In genomic region chr19:12965812-12966135, GRCh38 we compare ENCODE assay signal across 11 cellular contexts. TPM values are rescaled to one million over a fixed set of nuclear protein-coding genes. Genes with fewer than 3 reads are reported as not detected.
A peak's percentile ranks its signal among the peaks of the same experiment; 100 is the strongest.
DNase-seq lines count a peak whose midpoint lies in the region; ATAC-seq and TF ChIP-seq lines count a peak whose summit lies in the region.
"Had no signal": no experiment of that assay in that cellular context is flagged by ENCODE, and none has a peak within 500 bp of the region (broad histone marks: within the 10 kb centered on the region; RNA-seq: fewer than 3 reads in every experiment).

No MANE protein-coding gene starts in this region.

- POLR2A ChIA-PET in CD8-positive, alpha-beta T cell (lab: Charles Lee), result interaction anchor here (0.6 to 1.8 kb wide), 14 partner anchors 9 to 241 kb away, joined by 3 to 8 read pairs (median 3); partner anchors contain the start of genes FARSA, GADD45GIP1 and GCDH

- peaks cover 2% of the 10 kb centered on the region for H3K27me3 Mint-ChIP-seq in CD8-positive, alpha-beta T cell (ENCODE audit: low read depth)

- H2BK5ac ChIP-seq in neuronal stem cell (ENCODE audit: low read length), result no peak overlapping the region

- TF ChIP-seq CTCF in CD8-positive, alpha-beta T cell (IDR thresholded peaks at IDR 0.05), result no peak
- TF ChIP-seq CTCF in MM.1S (IDR thresholded peaks at IDR 0.05; ENCODE audit: low read length), result no peak
- TF ChIP-seq CTCF in dorsolateral prefrontal cortex (IDR thresholded peaks at IDR 0.05 in 54 of 56, conservative IDR thresholded peaks at IDR 0.05 in 2 of 56; ENCODE audit: low read depth in 1 of 56, partially characterized antibody in 56 of 56), result no peak

- no peaks in the 10 kb centered on the region for H3K9me3 ChIP-seq in CD8-positive, alpha-beta T cell (ENCODE audit: low read length)
- no peaks in the 10 kb centered on the region for H3K9me3 ChIP-seq in MM.1S (replicated peaks; ENCODE audit: insufficient read depth, low read length)
- no peaks in the 10 kb centered on the region for H3K9me3 ChIP-seq in neuronal stem cell (replicated peaks in 1 of 2; ENCODE audit: control insufficient read depth in 2 of 2, insufficient read depth in 1 of 2, low read depth in 1 of 2, low read length in 2 of 2)

- H3K4ac ChIP-seq in neuronal stem cell (ENCODE audit: low read length), result no peak overlapping the region

- no peaks in the 10 kb centered on the region for H3K9me3 Mint-ChIP-seq in CD8-positive, alpha-beta T cell

- H4K8ac ChIP-seq in neuronal stem cell (ENCODE audit: low read depth, low read length), result no peak overlapping the region

- intact Hi-C loops in CD8-positive, alpha-beta T cell (cut with DNase I, micrococcal nuclease), result loop anchor here (1.0 kb wide), 3 partner anchors 8 to 80 kb away; partner anchors contain the start of genes GADD45GIP1 (in 1 of the 2) and RAD23A (in 1 of the 2)
- intact Hi-C loops in dorsolateral prefrontal cortex (cut with DNase I), result loop anchor here in 1 of 2 donors (2.0 kb wide), 1 partner anchor 75 kb away; the partner anchor contains the start of gene GCDH

- no peak overlapping the region for H4K91ac ChIP-seq in neuronal stem cell (ENCODE audit: low read depth, low read length, poor library complexity)

- H3F3A ChIP-seq in MM.1S (ENCODE audit: insufficient read depth, low read length), result no peaks in the 10 kb centered on the region

- no peak overlapping the region for H3K14ac ChIP-seq in neuronal stem cell (ENCODE audit: low read length)

- H3K4me2 ChIP-seq in MM.1S (ENCODE audit: low read depth, low read length) (peak overlapping the region; percentile 95; the same call in 1 of the 2 replicates), neuronal stem cell (ENCODE audit: insufficient read depth, low read length, poor library complexity, severe bottlenecking) (peak overlapping the region; percentile 67)

- H2BK120ac ChIP-seq in neuronal stem cell (ENCODE audit: low read depth, low read length), result no peak overlapping the region

- H3K9me2 ChIP-seq in MM.1S (replicated peaks; ENCODE audit: insufficient read depth, low read length), result no peaks in the 10 kb centered on the region

- H3K4me3 Mint-ChIP-seq in CD8-positive, alpha-beta T cell, result peak overlapping the region; percentile 62

- no peak overlapping the region for H3K27ac ChIP-seq in CD8-positive, alpha-beta T cell (ENCODE audit: low read depth, low read length)
- H3K27ac ChIP-seq in MM.1S (ENCODE audit: low read length) (no peak overlapping the region), dorsolateral prefrontal cortex (peak overlapping the region in 51 of 59 donors; percentile 4 to 84 (median 59)), neuronal stem cell (replicated peaks; ENCODE audit: low read length) (no peak overlapping the region)

- no peak for ATAC-seq in CD8-positive, alpha-beta T cell
- no peak for ATAC-seq in HG03280 (IDR thresholded peaks at IDR 0.05; ENCODE audit: unreplicated experiment)
- ATAC-seq in GM21825 (IDR thresholded peaks at IDR 0.05; ENCODE audit: unreplicated experiment), result no peak

- H2AFZ ChIP-seq in MM.1S (ENCODE audit: low read length) (peak overlapping the region; percentile 94), neuronal stem cell (ENCODE audit: low read length) (peak overlapping the region; percentile 90)

- H3K9ac ChIP-seq in MM.1S (ENCODE audit: low read length), result 0 out of 2 replicates have a peak overlapping the region, but pooled peaks have one; percentile 60
- no peak overlapping the region for H3K9ac ChIP-seq in neuronal stem cell (ENCODE audit: low read depth, low read length, poor library complexity)

- CTCF ChIA-PET in CD8-positive, alpha-beta T cell (lab: Charles Lee), result interaction anchor here (0.7 to 5.2 kb wide), 69 partner anchors 9 to 624 kb away, joined by 3 to 123 read pairs (median 5); partner anchors contain the start of genes CALR, DNASE2, FARSA and GADD45GIP1

- H3K27me3 ChIP-seq in CD8-positive, alpha-beta T cell (ENCODE audit: insufficient read depth, low read length), result no peaks in the 10 kb centered on the region
- H3K27me3 ChIP-seq in MM.1S (replicated peaks; ENCODE audit: insufficient read depth, low read length) (peaks cover 16% of the 10 kb centered on the region), dorsolateral prefrontal cortex (no peaks in the 10 kb centered on the region), neuronal stem cell (ENCODE audit: control insufficient read depth in 3 of 3, insufficient read depth in 3 of 3, low read depth in 1 of 3, low read length in 3 of 3) (peaks cover 0 to 15% (median 0%) of the 10 kb centered on the region in 3 experiments)
- H3K27me3 ChIP-seq: foreskin keratinocyte had no signal

- no CpG with 5 or more reads among the region's 8 CpGs for WGBS in neuronal stem cell (ENCODE audit: extremely low coverage in 2 of 2, insufficient read length in 2 of 2, insufficient replicate concordance in 1 of 2), 2 donors

- no peak overlapping the region for H2BK12ac ChIP-seq in neuronal stem cell (ENCODE audit: low read length)

- H2AK5ac ChIP-seq in neuronal stem cell (ENCODE audit: low read depth, low read length), result no peak overlapping the region

- no peaks in the 10 kb centered on the region for H3K79me1 ChIP-seq in neuronal stem cell (ENCODE audit: low read depth, low read length)

- H4K20me1 ChIP-seq in MM.1S (ENCODE audit: insufficient read depth, low read length), result no peaks in the 10 kb centered on the region

- peak overlapping the region; percentile 88 for H3K18ac ChIP-seq in neuronal stem cell (ENCODE audit: low read length)

- H3K4me3 ChIP-seq in CD8-positive, alpha-beta T cell (ENCODE audit: low read depth, low read length), result no peak overlapping the region
- H3K4me3 ChIP-seq in MM.1S (ENCODE audit: low read length), result peak overlapping the region; percentile 67; the same call in 1 of the 2 replicates
- peak overlapping the region in 50 of 59 donors; percentile 36 to 73 (median 59) for H3K4me3 ChIP-seq in dorsolateral prefrontal cortex
- H3K4me3 ChIP-seq in neuronal stem cell (ENCODE audit: low read length in 2 of 2), result peak overlapping the region in 1 of 2 donors; percentile 17

- H3K79me2 ChIP-seq in MM.1S (ENCODE audit: low read length), result no peaks in the 10 kb centered on the region

- no peaks in the 10 kb centered on the region for H3K36me3 Mint-ChIP-seq in CD8-positive, alpha-beta T cell

- no peak overlapping the region for H3K27ac Mint-ChIP-seq in CD8-positive, alpha-beta T cell

- peaks cover 9% of the 10 kb centered on the region for H3K4me1 ChIP-seq in CD8-positive, alpha-beta T cell (ENCODE audit: insufficient read depth, low read length)
- H3K4me1 ChIP-seq in MM.1S (ENCODE audit: low read length) (no peaks in the 10 kb centered on the region), neuronal stem cell (ENCODE audit: control insufficient read depth in 2 of 2, insufficient read depth in 1 of 2, low read depth in 1 of 2, low read length in 2 of 2) (peaks cover 3 to 5% of the 10 kb centered on the region in 2 donors)
- H3K4me1 ChIP-seq: foreskin keratinocyte had no signal

- H2BK15ac ChIP-seq in neuronal stem cell (ENCODE audit: low read length), result no peak overlapping the region

- no peak overlapping the region for H3K23ac ChIP-seq in neuronal stem cell (ENCODE audit: low read depth, low read length, poor library complexity)

- DNase-seq in CD8-positive, alpha-beta T cell, result no peak
- no peak for DNase-seq in MM.1S
- DNase-seq in dorsolateral prefrontal cortex, result no peak
- no peak for DNase-seq in neuronal stem cell (ENCODE audit: low spot score)
- no peak for DNase-seq in KG1 (lab: John Stamatoyannopoulos, UW)
- no peak for DNase-seq in activated CD8-positive, alpha-beta memory T cell treated with anti-CD3 and anti-CD28 coated beads, Interleukin-2, amount 50 U/mL, for 4 hours

- H3K36me3 ChIP-seq in CD8-positive, alpha-beta T cell (ENCODE audit: insufficient read depth, low read length), result no peaks in the 10 kb centered on the region
- H3K36me3 ChIP-seq in MM.1S (replicated peaks; ENCODE audit: insufficient read depth, low read length), result no peaks in the 10 kb centered on the region
- no peaks in the 10 kb centered on the region for H3K36me3 ChIP-seq in neuronal stem cell (replicated peaks in 1 of 2; ENCODE audit: control insufficient read depth in 2 of 2, insufficient read depth in 2 of 2, low read length in 2 of 2)

- peaks cover 7% of the 10 kb centered on the region for H3K4me1 Mint-ChIP-seq in CD8-positive, alpha-beta T cell (ENCODE audit: low read depth)

RNA-seq across cellular contexts. Expression of gene DAND5, which starts 3.6 kb away (rescaled TPM):
- not detected for total RNA-seq in CD8-positive, alpha-beta T cell
- 1 to 10 TPM in 1 of 120 experiments, under 1 TPM in 49, not detected in 70; 0.14 to 1.1 (median 0.35) TPM for total RNA-seq in dorsolateral prefrontal cortex
- 0.03 TPM for polyA plus RNA-seq in neuronal stem cell (2013, experiment 1 of 2)
- polyA plus RNA-seq in neuronal stem cell (2013, experiment 2 of 2), result 0.03 TPM
- total RNA-seq: sciatic nerve, urinary bladder had no signal
- polyA plus RNA-seq: urinary bladder had no signal

RNA-seq across cellular contexts. Expression of gene GADD45GIP1, which starts 8.8 kb away (rescaled TPM):
- total RNA-seq in CD8-positive, alpha-beta T cell, result 10 to 100 TPM; 13.2 to 14.4 TPM
- total RNA-seq in dorsolateral prefrontal cortex, result 10 to 100 TPM; 11.9 to 33.8 (median 19.3) TPM
- polyA plus RNA-seq in neuronal stem cell (2013, experiment 1 of 2), result 34.0 TPM
- polyA plus RNA-seq in neuronal stem cell (2013, experiment 2 of 2), result 31.8 TPM

RNA-seq across cellular contexts. Expression of gene RAD23A, which starts 20.1 kb away (rescaled TPM):
- 10 to 100 TPM; 86.3 to 90.8 TPM for total RNA-seq in CD8-positive, alpha-beta T cell
- 100 to 1,000 TPM in 46 of 120 experiments, 10 to 100 TPM in 74; 61.4 to 130 (median 95.7) TPM for total RNA-seq in dorsolateral prefrontal cortex
- 115 TPM for polyA plus RNA-seq in neuronal stem cell (2013, experiment 1 of 2)
- 115 TPM for polyA plus RNA-seq in neuronal stem cell (2013, experiment 2 of 2)

RNA-seq across cellular contexts. Expression of gene CALR, which starts 27.4 kb away (rescaled TPM):
- 100 to 1,000 TPM; 618 to 650 TPM for total RNA-seq in CD8-positive, alpha-beta T cell
- 100 to 1,000 TPM; 148 to 544 (median 264) TPM for total RNA-seq in dorsolateral prefrontal cortex
- polyA plus RNA-seq in neuronal stem cell (2013, experiment 1 of 2), result 336 TPM
- 330 TPM for polyA plus RNA-seq in neuronal stem cell (2013, experiment 2 of 2)

RNA-seq across cellular contexts. Expression of gene NFIX, which starts 29.5 kb away (rescaled TPM):
- 1 to 10 TPM; 2.5 to 5.0 TPM for total RNA-seq in CD8-positive, alpha-beta T cell
- 100 to 1,000 TPM; 219 to 402 (median 309) TPM for total RNA-seq in dorsolateral prefrontal cortex
- 0.07 TPM for polyA plus RNA-seq in neuronal stem cell (2013, experiment 1 of 2)
- 0.07 TPM for polyA plus RNA-seq in neuronal stem cell (2013, experiment 2 of 2)

Comparison
In these comparisons a context has a peak if more than half of its experiments do, and no peak if none do; other contexts are left out.
1. H3K27ac ChIP-seq: peak in dorsolateral prefrontal cortex (51 of 59); none in CD8-positive, alpha-beta T cell (single experiment), MM.1S (single experiment) and neuronal stem cell (single experiment).